In genomic region chr15:78457101-78457500, GRCh38 we compare ENCODE assay signal across 9 cellular contexts. TPM values are rescaled to one million over a fixed set of nuclear protein-coding genes. Genes with fewer than 3 reads are reported as not detected.
A peak's percentile ranks its signal among the peaks of the same experiment; 100 is the strongest.
DNase-seq lines count a peak whose midpoint lies in the region; ATAC-seq, FAIRE-seq and TF ChIP-seq lines count a peak whose summit lies in the region.
"Had no signal": no experiment of that assay in that cellular context is flagged by ENCODE, and none has a peak within 500 bp of the region (broad histone marks: within the 10 kb centered on the region; RNA-seq: fewer than 3 reads in every experiment).

No MANE protein-coding gene starts in this region.

- no peaks in the 10 kb centered on the region for H3K9me3 ChIP-seq in pancreas

- intact Hi-C loops in pancreas (cut with DNase I): no loop called here

- TF ChIP-seq CTCF in pancreas (IDR thresholded peaks at IDR 0.05) (no peak), D721Med (IDR thresholded peaks at IDR 0.05; ENCODE audit: insufficient read depth, missing control alignments) (no peak)

- ATAC-seq in pancreas: peak in 3 of 4 donors; percentile 35 to 60 (median 49)
- ATAC-seq in HG03460 (IDR thresholded peaks at IDR 0.05; ENCODE audit: unreplicated experiment): no peak

- 0 to 3% methylated on average over 1 of the region's 1 CpG for WGBS in pancreas, 2 donors

- DNase-seq in DMS79 (lab: John Stamatoyannopoulos, UW): peak; percentile 57
- DNase-seq in NCI-H2171 treated with DMSO at 0.1 percent for 48 hours (lab: John Stamatoyannopoulos, UW): peak; percentile 80
- peak; percentile 27 for DNase-seq in dermis blood vessel endothelial cell
- DNase-seq in pancreas: no peak
- DNase-seq in midbrain (lab: John Stamatoyannopoulos, UW): no peak
- DNase-seq in D721Med (ENCODE audit: insufficient read length, low spot score): no peak
- no peak for DNase-seq in effector CD4-positive, alpha-beta T cell
- DNase-seq: mesendoderm had no signal

- H3K27me3 ChIP-seq in pancreas: no peaks in the 10 kb centered on the region

- peaks cover 17 to 41% (median 40%) of the 10 kb centered on the region in 3 donors for H3K4me1 ChIP-seq in pancreas

- H3K4me3 ChIP-seq in pancreas: no peak overlapping the region

- FAIRE-seq in pancreas (lab: Jason Lieb, UNC) (no peak), D721Med (lab: Jason Lieb, UNC) (no peak)

- no peaks in the 10 kb centered on the region for H3K36me3 ChIP-seq in pancreas

- no peak overlapping the region for H3K27ac ChIP-seq in pancreas

RNA-seq across cellular contexts. Expression of gene IREB2, which starts 19.1 kb away (rescaled TPM):
- total RNA-seq in dermis blood vessel endothelial cell (26.0 and 48.1 TPM in 2 replicates), pancreas (10 to 100 TPM; 18.2 to 34.0 (median 22.3) TPM)
- polyA plus RNA-seq in pancreas: 1 to 10 TPM; 5.7 to 7.8 TPM

RNA-seq across cellular contexts. Expression of gene HYKK, which starts 50.3 kb away (rescaled TPM):
- total RNA-seq in dermis blood vessel endothelial cell (1.8 and 3.4 TPM in 2 replicates), pancreas (1 to 10 TPM; 2.3 to 5.1 (median 2.8) TPM)
- 1 to 10 TPM; 3.2 TPM for polyA plus RNA-seq in pancreas

Comparison
In these comparisons a context has a peak if more than half of its experiments do, and no peak if none do; other contexts are left out.
1. DNase-seq: peak in DMS79 (single experiment), NCI-H2171 treated with DMSO at 0.1 percent for 48 hours (single experiment) and dermis blood vessel endothelial cell (single experiment); none in pancreas (0 of 6), midbrain (single experiment), D721Med (single experiment) and effector CD4-positive, alpha-beta T cell (single experiment).